13 cellular contexts compared by ENCODE assay signal in the genomic region with DNA sequence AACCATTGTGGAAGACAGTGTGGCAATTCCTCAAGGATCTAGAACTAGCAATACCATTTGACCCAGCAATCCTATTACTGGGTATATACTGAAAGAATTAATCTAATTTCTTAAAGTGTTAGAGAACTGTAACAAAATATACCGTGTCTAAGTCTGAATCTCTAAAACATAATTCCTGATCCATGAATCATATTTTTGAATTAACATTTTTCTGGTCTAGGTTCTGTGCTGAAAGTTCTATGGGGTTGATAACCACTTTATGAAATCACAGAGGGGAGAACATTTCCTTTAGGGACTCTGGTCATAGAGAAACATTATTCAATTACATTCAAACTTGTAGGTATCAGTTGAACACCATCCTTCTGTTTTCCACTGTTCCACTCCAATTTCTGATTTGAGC.
A peak's percentile ranks its signal among the peaks of the same experiment; 100 is the strongest.
DNase-seq lines count a peak whose midpoint lies in the region; TF ChIP-seq lines count a peak whose summit lies in the region.
"Had no signal": no experiment of that assay in that cellular context is flagged by ENCODE, and none has a peak within 500 bp of the region (broad histone marks: within the 10 kb centered on the region; RNA-seq: fewer than 3 reads in every experiment).

No MANE protein-coding gene starts in this region.

- DNase-seq in EH (ENCODE audit: low read depth) = peak; percentile 50
- peak; percentile 25 for DNase-seq in HS-5 (ENCODE audit: low read depth)
- DNase-seq in M059J (ENCODE audit: low read depth) = peak; percentile 11
- peak; percentile 16 for DNase-seq in choroid plexus epithelial cell (ENCODE audit: low read depth)
- DNase-seq in activated T-cell treated with anti-CD3 and anti-CD28 coated beads, Interleukin-2, amount 50 U/mL, for 24 hours = no peak
- DNase-seq in SIG-M5 treated with dmso at 0.1 percent for 504 hours (lab: John Stamatoyannopoulos, UW; ENCODE audit: unreplicated experiment) = no peak
- no peak for DNase-seq in stimulated activated CD4-positive, alpha-beta T cell treated with anti-CD3 and anti-CD28 coated beads, Interleukin-1b, Interleukin-23, amount 100 ng/mL, for 48 hours
- DNase-seq in mesenteric fat pad (ENCODE audit: low spot score) = no peak
- DNase-seq: ACHN; BE2C; CD4-positive, alpha-beta memory T cell; DMS79; GF-D8 had no signal

- H3K4me1 Mint-ChIP-seq in activated T-cell treated with anti-CD3 and anti-CD28 coated beads, Interleukin-2, amount 50 U/mL, for 24 hours (ENCODE audit: low read depth) = peaks cover 22% of the 10 kb centered on the region

- no peak overlapping the region for H3K4me3 Mint-ChIP-seq in activated T-cell treated with anti-CD3 and anti-CD28 coated beads, Interleukin-2, amount 50 U/mL, for 24 hours
- H3K4me3 Mint-ChIP-seq: CD4-positive, alpha-beta memory T cell had no signal

- no peak for TF ChIP-seq CTCF in choroid plexus epithelial cell (conservative IDR thresholded peaks at IDR 0.05; ENCODE audit: low read depth, low read length)

- H3K27me3 Mint-ChIP-seq in activated T-cell treated with anti-CD3 and anti-CD28 coated beads, Interleukin-2, amount 50 U/mL, for 24 hours = no peaks in the 10 kb centered on the region

- no peak overlapping the region for H3K4me3 ChIP-seq in choroid plexus epithelial cell (ENCODE audit: low read depth, low read length)

- H3K36me3 Mint-ChIP-seq in activated T-cell treated with anti-CD3 and anti-CD28 coated beads, Interleukin-2, amount 50 U/mL, for 24 hours (ENCODE audit: low read depth) = no peaks in the 10 kb centered on the region
- H3K36me3 Mint-ChIP-seq: CD4-positive, alpha-beta memory T cell had no signal

- H3K27ac Mint-ChIP-seq in activated T-cell treated with anti-CD3 and anti-CD28 coated beads, Interleukin-2, amount 50 U/mL, for 24 hours = no peak overlapping the region
- H3K27ac Mint-ChIP-seq: CD4-positive, alpha-beta memory T cell had no signal

- peaks cover 3% of the 10 kb centered on the region for H3K9me3 Mint-ChIP-seq in activated T-cell treated with anti-CD3 and anti-CD28 coated beads, Interleukin-2, amount 50 U/mL, for 24 hours
- H3K9me3 Mint-ChIP-seq: CD4-positive, alpha-beta memory T cell had no signal

Comparison
In these comparisons a context has a peak if more than half of its experiments do, and no peak if none do; other contexts are left out.
1. DNase-seq: peak in EH (single experiment), HS-5 (single experiment), M059J (single experiment) and choroid plexus epithelial cell (single experiment); none in activated T-cell treated with anti-CD3 and anti-CD28 coated beads, Interleukin-2, amount 50 U/mL, for 24 hours (single experiment), SIG-M5 treated with dmso at 0.1 percent for 504 hours (single experiment), stimulated activated CD4-positive, alpha-beta T cell treated with anti-CD3 and anti-CD28 coated beads, Interleukin-1b, Interleukin-23, amount 100 ng/mL, for 48 hours (single experiment) and mesenteric fat pad (single experiment).